In the genomic region with DNA sequence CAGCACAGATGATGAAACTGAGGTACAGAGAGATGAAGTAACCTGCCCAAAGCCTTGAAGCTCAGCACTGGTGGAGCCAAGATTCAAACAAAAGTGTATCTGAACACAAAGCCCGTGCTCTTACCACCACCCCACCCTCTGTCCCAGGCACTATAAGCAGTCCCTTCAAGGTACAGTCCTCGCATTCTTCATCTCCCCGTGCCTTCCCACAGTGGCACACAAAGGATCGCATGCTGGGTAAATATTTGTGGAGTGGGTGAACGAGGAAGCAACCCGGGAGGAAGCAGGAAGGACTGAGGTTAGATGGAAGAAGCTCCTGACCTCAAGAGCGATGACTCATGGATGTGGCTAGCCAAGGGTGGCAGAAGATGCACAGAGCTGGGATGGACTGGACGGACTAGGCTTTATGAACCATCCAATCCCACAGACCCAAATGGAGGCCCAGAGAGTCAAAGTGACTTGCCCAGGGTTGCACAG, we compare ENCODE assay signal across 8 cellular contexts. TPM values are rescaled to one million over a fixed set of nuclear protein-coding genes. Genes with fewer than 3 reads are reported as not detected.
DNase-seq lines count a peak whose midpoint lies in the region; ATAC-seq and TF ChIP-seq lines count a peak whose summit lies in the region.

No MANE protein-coding gene starts in this region.

- no peaks in the 10 kb centered on the region for H3K36me3 Mint-ChIP-seq in natural killer cell treated with Interleukin-12 subunit alpha and Interleukin-12 subunit beta and Interleukin-15 and Interleukin-18, amount 100 ng/mL, for 72 hours

- CTCF ChIA-PET in HEK293T (lab: Yijun Ruan, JAX), result interaction anchor here (0.6 to 1.0 kb wide), 2 partner anchors 14 to 21 kb away, joined by 3 to 10 read pairs; no protein-coding TSS in a partner anchor

- ATAC-seq in natural killer cell treated with Interleukin-12 subunit alpha and Interleukin-12 subunit beta and Interleukin-15 and Interleukin-18, amount 100 ng/mL, for 72 hours, result peak; percentile 72 to 75
- ATAC-seq in HG02623 (IDR thresholded peaks at IDR 0.05; ENCODE audit: unreplicated experiment), result no peak

- DNase-seq in GF-D8 (lab: John Stamatoyannopoulos, UW) (peak; percentile 1), NCI-H69 (lab: John Stamatoyannopoulos, UW) (peak; percentile 54), astrocyte of the hippocampus (ENCODE audit: low read depth, low spot score) (peak; percentile 40), DMS 273 treated with DMSO at 0.1 percent for 48 hours (lab: John Stamatoyannopoulos, UW) (no peak), HEK293T (ENCODE audit: extremely low spot score) (no peak), NCI-H1930 (lab: John Stamatoyannopoulos, UW) (no peak)
- DNase-seq in natural killer cell treated with Interleukin-12 subunit alpha and Interleukin-12 subunit beta and Interleukin-15 and Interleukin-18, amount 100 ng/mL, for 72 hours (ENCODE audit: low spot score), result no peak

- H3K4me1 Mint-ChIP-seq in natural killer cell treated with Interleukin-12 subunit alpha and Interleukin-12 subunit beta and Interleukin-15 and Interleukin-18, amount 100 ng/mL, for 72 hours (ENCODE audit: low read depth in 2 of 2), result peaks cover 32 to 42% of the 10 kb centered on the region in 2 donors

- peaks cover 0 to 29% of the 10 kb centered on the region in 2 donors for H3K27me3 Mint-ChIP-seq in natural killer cell treated with Interleukin-12 subunit alpha and Interleukin-12 subunit beta and Interleukin-15 and Interleukin-18, amount 100 ng/mL, for 72 hours

- H3K27ac Mint-ChIP-seq in natural killer cell treated with Interleukin-12 subunit alpha and Interleukin-12 subunit beta and Interleukin-15 and Interleukin-18, amount 100 ng/mL, for 72 hours, result peak overlapping the region; percentile 65 to 84

- POLR2A ChIA-PET in HEK293T (lab: Yijun Ruan, JAX), result interaction anchor here (0.8 to 1.2 kb wide), 2 partner anchors 19 to 38 kb away, joined by 3 to 5 read pairs; a partner anchor contains a TSS

- no peaks in the 10 kb centered on the region for H3K9me3 Mint-ChIP-seq in natural killer cell treated with Interleukin-12 subunit alpha and Interleukin-12 subunit beta and Interleukin-15 and Interleukin-18, amount 100 ng/mL, for 72 hours

- H3K4me3 Mint-ChIP-seq in natural killer cell treated with Interleukin-12 subunit alpha and Interleukin-12 subunit beta and Interleukin-15 and Interleukin-18, amount 100 ng/mL, for 72 hours, result peak overlapping the region; percentile 84

TF ChIP-seq in HEK293T, 16 proteins besides CTCF, POLR2A, EP300 and RAD21:
- TF ChIP-seq FOXK2 (IDR thresholded peaks at IDR 0.05), result no peak
TF ChIP-seq in HEK293T: peak in this region for 0.

RNA-seq across cellular contexts. Expression of a gene that starts 18.4 kb away (rescaled TPM):
- under 1 TPM; 0.48 to 0.86 TPM for total RNA-seq in natural killer cell treated with Interleukin-12 subunit alpha and Interleukin-12 subunit beta and Interleukin-15 and Interleukin-18, amount 100 ng/mL, for 72 hours

RNA-seq across cellular contexts. Expression of a gene that starts 37.9 kb away (rescaled TPM):
- 100 to 1,000 TPM; 129 to 197 TPM for total RNA-seq in natural killer cell treated with Interleukin-12 subunit alpha and Interleukin-12 subunit beta and Interleukin-15 and Interleukin-18, amount 100 ng/mL, for 72 hours

Comparison
In these comparisons a context has a peak if more than half of its experiments do, and no peak if none do; other contexts are left out.
1. DNase-seq: peak in GF-D8 (single experiment), NCI-H69 (single experiment) and astrocyte of the hippocampus (single experiment); none in natural killer cell treated with Interleukin-12 subunit alpha and Interleukin-12 subunit beta and Interleukin-15 and Interleukin-18, amount 100 ng/mL, for 72 hours (single experiment), DMS 273 treated with DMSO at 0.1 percent for 48 hours (single experiment), HEK293T (single experiment) and NCI-H1930 (0 of 2).